1 cellular context compared by ENCODE assay signal in the genomic region with DNA sequence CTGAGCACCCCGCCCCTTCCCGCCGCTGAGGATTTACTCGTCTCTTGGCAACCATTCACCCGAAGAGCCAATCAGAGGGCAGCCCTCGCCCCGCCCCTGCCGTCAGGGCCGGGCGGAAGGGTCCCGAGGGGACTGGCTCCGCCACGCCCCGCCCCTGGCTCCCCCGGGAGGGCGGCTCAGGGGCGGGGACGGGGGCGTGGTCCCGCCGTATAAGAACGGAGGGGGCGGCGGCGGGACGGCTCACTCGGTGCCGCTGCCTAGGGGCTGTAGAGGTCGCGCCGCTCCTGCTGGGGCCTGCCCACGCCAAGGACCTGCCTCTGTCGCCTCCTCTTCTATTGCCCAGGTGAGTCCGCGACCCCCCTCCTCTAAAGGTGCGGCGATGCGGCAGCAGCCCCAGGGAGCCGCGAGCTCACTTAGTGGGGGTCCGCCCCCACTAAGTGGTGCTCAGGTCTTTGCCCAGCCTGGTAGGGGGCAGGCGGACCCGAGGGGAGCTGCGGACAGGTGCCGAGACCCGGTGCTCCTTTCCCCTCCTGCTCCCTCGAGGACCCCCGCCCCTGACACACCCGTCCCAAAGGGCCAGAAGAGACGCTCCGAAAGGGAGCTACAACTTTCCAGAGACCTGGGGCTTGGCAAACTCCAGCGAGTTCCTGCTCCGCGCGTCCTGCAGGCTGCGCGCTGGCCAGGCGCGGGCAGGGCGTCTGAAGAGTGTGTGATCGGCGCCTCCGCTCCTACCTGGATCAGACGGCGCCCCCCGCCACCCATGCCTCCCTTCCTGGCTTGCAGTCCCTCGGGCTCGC.
A peak's percentile ranks its signal among the peaks of the same experiment; 100 is the strongest.
TF ChIP-seq lines count a peak whose summit lies in the region.

TENT5C (plus strand) TSS at position 238 of the 797 bp plus-strand sequence. CDS start 16,821 bp downstream, outside the sequence.

TF ChIP-seq in SK-N-SH, 30 proteins besides CTCF, POLR2A, EP300 and RAD21 (continued from another document):
- TF ChIP-seq REST (IDR thresholded peaks at IDR 0.05; ENCODE audit: low read depth, low read length) (peak; percentile 56; the same call in 1 of the 2 replicates), MXI1 (IDR thresholded peaks at IDR 0.05; ENCODE audit: low read depth, low read length) (peak; percentile 73)
TF ChIP-seq in SK-N-SH: peak in this region for 8.
